In the genomic region with DNA sequence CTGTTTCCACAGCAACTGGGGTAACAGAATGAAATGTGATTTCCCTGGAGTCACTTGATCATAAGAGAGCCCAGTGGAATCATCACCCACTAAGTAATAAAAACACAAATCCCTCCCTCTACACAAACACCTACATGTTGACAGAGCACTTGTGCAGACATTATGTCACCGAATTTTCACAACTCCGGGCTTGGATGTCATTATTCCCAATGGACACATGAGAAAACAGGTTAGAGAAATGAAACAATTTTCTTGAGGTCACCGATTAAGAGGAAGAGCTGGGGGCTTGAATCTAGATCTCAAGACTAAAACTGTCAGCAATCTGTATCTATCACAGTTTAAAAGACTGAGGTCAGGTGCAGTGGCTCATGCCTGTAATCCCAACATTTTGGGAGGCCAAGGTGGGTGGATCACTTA, we compare ENCODE assay signal across 1 cellular context.
TF ChIP-seq lines count a peak whose summit lies in the region.

No MANE protein-coding gene starts in this region.

TF ChIP-seq in K562, 482 proteins besides CTCF, POLR2A, EP300 and RAD21:
- no peak for TF ChIP-seq SRF (CRISPR knock-in tag; IDR thresholded peaks at IDR 0.05)
- no peak for TF ChIP-seq NFXL1 (CRISPR knock-in tag; IDR thresholded peaks at IDR 0.05)
- TF ChIP-seq ZNF76 (CRISPR knock-in tag; IDR thresholded peaks at IDR 0.05; ENCODE audit: borderline replicate concordance): no peak
- no peak for TF ChIP-seq CREB1 (IDR thresholded peaks at IDR 0.05)
- TF ChIP-seq CREB1 (CRISPR knock-in tag; IDR thresholded peaks at IDR 0.05): no peak
- TF ChIP-seq MED1 (CRISPR knock-in tag; IDR thresholded peaks at IDR 0.05; ENCODE audit: borderline replicate concordance): no peak
- peak; percentile 23; the same call in 1 of the 2 replicates for TF ChIP-seq RFX1 (IDR thresholded peaks at IDR 0.05)
- no peak for TF ChIP-seq HMG20A (CRISPR knock-in tag; conservative IDR thresholded peaks at IDR 0.05)
